ENCODE assay signal across 8 cellular contexts in genomic region chr7:12169981-12170820, GRCh38. TPM values are rescaled to one million over a fixed set of nuclear protein-coding genes. Genes with fewer than 3 reads are reported as not detected.
DNase-seq lines count a peak whose midpoint lies in the region; ATAC-seq, FAIRE-seq and TF ChIP-seq lines count a peak whose summit lies in the region.
"Not testable (repeated sequence)": the region's sequence is repeated elsewhere in the genome, so short reads cannot be mapped to it uniquely, and the experiment has no call there.

No MANE protein-coding gene starts in this region.

- peaks cover 20% of the 10 kb centered on the region for H3K4me1 ChIP-seq in CD8-positive, alpha-beta T cell (ENCODE audit: insufficient read depth, low read length)
- peaks cover 14 to 17% of the 10 kb centered on the region in 2 donors for H3K4me1 ChIP-seq in naive thymus-derived CD4-positive, alpha-beta T cell (ENCODE audit: control insufficient read depth in 2 of 2, insufficient read depth in 2 of 2, low read length in 2 of 2)

- not testable (repeated sequence) for H3K27me3 Mint-ChIP-seq in CD8-positive, alpha-beta T cell (ENCODE audit: low read depth); activated CD4-positive, alpha-beta memory T cell treated with anti-CD3 and anti-CD28 coated beads for 36 hours
- peaks cover 0 to 23% (median 0%) of the 10 kb centered on the region in 5 donors for H3K27me3 Mint-ChIP-seq in naive thymus-derived CD4-positive, alpha-beta T cell

- CTCF ChIA-PET in CD8-positive, alpha-beta T cell (lab: Charles Lee) = interaction anchor here (1.0 kb wide), 1 partner anchor 40 kb away, joined by 4 read pairs; no protein-coding TSS in a partner anchor
- CTCF ChIA-PET in activated CD4-positive, alpha-beta memory T cell treated with anti-CD3 and anti-CD28 coated beads for 36 hours (lab: Charles Lee) = not testable (repeated sequence)
- CTCF ChIA-PET in naive thymus-derived CD4-positive, alpha-beta T cell (lab: Charles Lee) = interaction anchor here (0.6 kb wide), 2 partner anchors 19 to 24 kb away, joined by 3 read pairs; no protein-coding TSS in a partner anchor

- H3K4me3 ChIP-seq in CD8-positive, alpha-beta T cell (ENCODE audit: low read depth, low read length); bronchial epithelial cell (ENCODE audit: low read depth, low read length): not testable (repeated sequence)
- peak overlapping the region; percentile 36 for H3K4me3 ChIP-seq in naive thymus-derived CD4-positive, alpha-beta T cell (ENCODE audit: low read length)

- not testable (repeated sequence) for H3K36me3 ChIP-seq in CD8-positive, alpha-beta T cell (ENCODE audit: insufficient read depth, low read length); bronchial epithelial cell (ENCODE audit: control insufficient read depth, insufficient read depth, low read length); naive thymus-derived CD4-positive, alpha-beta T cell (ENCODE audit: control insufficient read depth in 2 of 3, insufficient read depth in 3 of 3, low read length in 3 of 3)

- not testable (repeated sequence) for TF ChIP-seq CTCF in CD8-positive, alpha-beta T cell (IDR thresholded peaks at IDR 0.05); bronchial epithelial cell (IDR thresholded peaks at IDR 0.05; ENCODE audit: insufficient read depth, low read length, severe bottlenecking)

- peak overlapping the region; percentile 66 for H3K4me3 Mint-ChIP-seq in CD8-positive, alpha-beta T cell
- H3K4me3 Mint-ChIP-seq in activated CD4-positive, alpha-beta memory T cell treated with anti-CD3 and anti-CD28 coated beads for 36 hours = not testable (repeated sequence)
- H3K4me3 Mint-ChIP-seq in naive thymus-derived CD4-positive, alpha-beta T cell = peak overlapping the region; percentile 53 to 77 (median 70)

- ATAC-seq in CD8-positive, alpha-beta T cell = peak; percentile 62
- ATAC-seq in naive thymus-derived CD4-positive, alpha-beta T cell = peak; percentile 84

- peak; percentile 6 to 77 (median 42) for DNase-seq in CD8-positive, alpha-beta T cell
- DNase-seq in M059J (ENCODE audit: low read depth) (peak; percentile 62), T-helper 1 cell (peak in 4 of 5 donors; percentile 13 to 73 (median 20)), bronchial epithelial cell (ENCODE audit: low read depth) (peak; percentile 40)
- DNase-seq in activated CD4-positive, alpha-beta memory T cell treated with anti-CD3 and anti-CD28 coated beads for 36 hours = peak; percentile 74
- peak; percentile 5 to 22 for DNase-seq in activated T-helper 1 cell treated with anti-CD3 and anti-CD28 coated beads, Interleukin-2, amount 50 U/mL, for 16 hours (ENCODE audit: low read depth in 1 of 2, low spot score in 1 of 2)
- DNase-seq in naive thymus-derived CD4-positive, alpha-beta T cell = peak; percentile 7 to 65 (median 41)
- DNase-seq in stimulated activated CD8-positive, alpha-beta memory T cell treated with anti-CD3 and anti-CD28 coated beads, Interleukin-7, amount 100 ng/mL, for 48 hours (ENCODE audit: extremely low read depth in 1 of 2, low read depth in 1 of 2) = peak; percentile 2 to 16

- POLR2A ChIA-PET in CD8-positive, alpha-beta T cell (lab: Charles Lee) = interaction anchor here (0.6 to 2.9 kb wide), 3 partner anchors 9 to 42 kb away, joined by 3 to 10 read pairs (median 4); partner anchors contain the start of gene TMEM106B
- POLR2A ChIA-PET in activated CD4-positive, alpha-beta memory T cell treated with anti-CD3 and anti-CD28 coated beads for 36 hours (lab: Charles Lee) = not testable (repeated sequence)
- POLR2A ChIA-PET in naive thymus-derived CD4-positive, alpha-beta T cell (lab: Charles Lee) = interaction anchor here (0.7 to 2.6 kb wide), 3 partner anchors 9 to 77 kb away, joined by 3 to 24 read pairs (median 4); partner anchors contain the start of gene TMEM106B

- H3K27ac ChIP-seq in CD8-positive, alpha-beta T cell (ENCODE audit: low read depth, low read length) = not testable (repeated sequence)
- peak overlapping the region; percentile 57 for H3K27ac ChIP-seq in naive thymus-derived CD4-positive, alpha-beta T cell (ENCODE audit: low read depth, low read length)

- not testable (repeated sequence) for FAIRE-seq in bronchial epithelial cell (lab: Jason Lieb, UNC)

- peaks cover 35% of the 10 kb centered on the region for H3K36me3 Mint-ChIP-seq in CD8-positive, alpha-beta T cell
- peaks cover 34% of the 10 kb centered on the region for H3K36me3 Mint-ChIP-seq in activated CD4-positive, alpha-beta memory T cell treated with anti-CD3 and anti-CD28 coated beads for 36 hours
- H3K36me3 Mint-ChIP-seq in naive thymus-derived CD4-positive, alpha-beta T cell = peaks cover 14 to 43% (median 30%) of the 10 kb centered on the region in 5 donors

- intact Hi-C loops in CD8-positive, alpha-beta T cell (cut with DNase I, micrococcal nuclease) = loop anchor here in 1 of 2 experiments (2.0 kb wide), 1 partner anchor 41 kb away; the partner anchor contains the start of gene TMEM106B
- intact Hi-C loops in activated CD4-positive, alpha-beta memory T cell treated with anti-CD3 and anti-CD28 coated beads for 36 hours (cut with micrococcal nuclease) = loop anchor here (1.0 kb wide), 1 partner anchor 41 kb away; the partner anchor contains the start of gene TMEM106B
- intact Hi-C loops in naive thymus-derived CD4-positive, alpha-beta T cell (cut with micrococcal nuclease) = loop anchor here (1.0 to 5.0 kb wide), 2 partner anchors 41 to 87 kb away; partner anchors contain the start of gene TMEM106B (in 2 of the 2)

- H3K9me3 Mint-ChIP-seq in CD8-positive, alpha-beta T cell = peaks cover 32% of the 10 kb centered on the region
- peaks cover 42% of the 10 kb centered on the region for H3K9me3 Mint-ChIP-seq in activated CD4-positive, alpha-beta memory T cell treated with anti-CD3 and anti-CD28 coated beads for 36 hours
- peaks cover 4 to 72% (median 43%) of the 10 kb centered on the region in 11 donors for H3K9me3 Mint-ChIP-seq in naive thymus-derived CD4-positive, alpha-beta T cell

- not testable (repeated sequence) for H3K9me3 ChIP-seq in CD8-positive, alpha-beta T cell (ENCODE audit: low read length); naive thymus-derived CD4-positive, alpha-beta T cell (ENCODE audit: control insufficient read depth in 2 of 3, low read length in 3 of 3)

- peak overlapping the region; percentile 84 for H3K27ac Mint-ChIP-seq in CD8-positive, alpha-beta T cell
- peak overlapping the region; percentile 74 for H3K27ac Mint-ChIP-seq in activated CD4-positive, alpha-beta memory T cell treated with anti-CD3 and anti-CD28 coated beads for 36 hours
- H3K27ac Mint-ChIP-seq in naive thymus-derived CD4-positive, alpha-beta T cell = peak overlapping the region; percentile 79 to 91 (median 88)

- peaks cover 33% of the 10 kb centered on the region for H3K4me1 Mint-ChIP-seq in CD8-positive, alpha-beta T cell (ENCODE audit: low read depth)
- H3K4me1 Mint-ChIP-seq in activated CD4-positive, alpha-beta memory T cell treated with anti-CD3 and anti-CD28 coated beads for 36 hours (ENCODE audit: low read depth) = peaks cover 27% of the 10 kb centered on the region
- peaks cover 7 to 34% (median 30%) of the 10 kb centered on the region in 7 donors for H3K4me1 Mint-ChIP-seq in naive thymus-derived CD4-positive, alpha-beta T cell

- H3K27me3 ChIP-seq in CD8-positive, alpha-beta T cell (ENCODE audit: insufficient read depth, low read length); bronchial epithelial cell (ENCODE audit: control insufficient read depth, insufficient read depth, low read length); naive thymus-derived CD4-positive, alpha-beta T cell (ENCODE audit: control insufficient read depth in 2 of 2, insufficient read depth in 2 of 2, low read length in 2 of 2): not testable (repeated sequence)

RNA-seq across cellular contexts. Expression of gene TMEM106B, which starts 40.9 kb away (rescaled TPM):
- 10 to 100 TPM; 15.0 to 17.3 TPM for total RNA-seq in CD8-positive, alpha-beta T cell
- total RNA-seq in M059J (2014; rRNA removed; shearing (Covaris generic)) = 125 and 171 TPM in 2 replicates
- 10 to 100 TPM; 25.5 to 26.2 TPM for total RNA-seq in activated CD4-positive, alpha-beta memory T cell treated with anti-CD3 and anti-CD28 coated beads for 36 hours
- 39.5 and 48.3 TPM in 2 replicates for total RNA-seq in bronchial epithelial cell
- 10 to 100 TPM; 22.8 to 69.2 (median 40.1) TPM for total RNA-seq in naive thymus-derived CD4-positive, alpha-beta T cell
- polyA plus RNA-seq in naive thymus-derived CD4-positive, alpha-beta T cell = 10 to 100 TPM; 31.4 to 48.1 TPM

Comparison
In these comparisons a context has a peak if more than half of its experiments do, and no peak if none do; other contexts are left out.
1. DNase-seq: peak in every context shown above with its lines; median percentile 74 in activated CD4-positive, alpha-beta memory T cell treated with anti-CD3 and anti-CD28 coated beads for 36 hours; 62 in M059J; 42 in CD8-positive, alpha-beta T cell; 41 in naive thymus-derived CD4-positive, alpha-beta T cell; 40 in bronchial epithelial cell; 20 in T-helper 1 cell; 14 in activated T-helper 1 cell treated with anti-CD3 and anti-CD28 coated beads, Interleukin-2, amount 50 U/mL, for 16 hours; 9 in stimulated activated CD8-positive, alpha-beta memory T cell treated with anti-CD3 and anti-CD28 coated beads, Interleukin-7, amount 100 ng/mL, for 48 hours.